1 cellular context compared by ENCODE assay signal in the genomic region with DNA sequence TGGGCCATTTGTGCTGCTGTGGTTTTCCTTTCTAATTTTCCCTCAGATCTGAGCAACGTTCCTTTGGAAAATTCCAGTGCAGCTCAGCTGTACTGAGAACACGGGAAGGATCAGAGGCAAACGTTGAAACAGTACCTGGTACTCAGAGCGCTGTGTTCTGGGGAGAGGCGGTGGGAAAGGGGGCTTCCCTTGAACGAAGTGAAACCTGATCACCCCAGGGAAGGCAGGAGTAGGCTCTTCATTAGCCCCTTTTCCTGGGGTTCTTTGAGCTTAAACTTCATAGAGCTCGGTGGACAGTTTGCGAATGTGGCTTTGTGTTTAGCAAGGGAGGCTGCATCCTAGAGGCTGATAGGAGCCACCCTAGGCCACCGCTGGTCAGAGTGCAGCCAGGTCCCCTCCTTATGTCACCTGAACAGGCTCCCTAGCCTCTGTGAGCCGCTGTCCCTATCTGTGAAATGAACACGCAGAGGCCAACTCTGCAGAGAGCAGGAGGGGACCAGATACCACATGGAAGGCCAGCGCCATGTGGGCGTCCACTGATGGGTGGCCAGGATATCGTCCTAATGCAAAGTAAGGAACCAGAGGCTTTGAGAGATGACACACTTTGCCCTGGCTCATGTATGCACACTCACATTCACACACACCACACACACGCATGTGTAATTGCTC.
TF ChIP-seq lines count a peak whose summit lies in the region.

No MANE protein-coding gene starts in this region.

TF ChIP-seq in H1, 55 proteins besides CTCF, POLR2A, EP300 and RAD21:
- TF ChIP-seq, protein P1, sequence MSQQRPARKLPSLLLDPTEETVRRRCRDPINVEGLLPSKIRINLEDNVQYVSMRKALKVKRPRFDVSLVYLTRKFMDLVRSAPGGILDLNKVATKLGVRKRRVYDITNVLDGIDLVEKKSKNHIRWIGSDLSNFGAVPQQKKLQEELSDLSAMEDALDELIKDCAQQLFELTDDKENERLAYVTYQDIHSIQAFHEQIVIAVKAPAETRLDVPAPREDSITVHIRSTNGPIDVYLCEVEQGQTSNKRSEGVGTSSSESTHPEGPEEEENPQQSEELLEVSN (IDR thresholded peaks at IDR 0.05): no peak
- TF ChIP-seq TCF12 (IDR thresholded peaks at IDR 0.05; ENCODE audit: low read depth, low read length) (no peak), CHD2 (IDR thresholded peaks at IDR 0.05; ENCODE audit: low read length) (no peak), BRCA1 (IDR thresholded peaks at IDR 0.05; ENCODE audit: low read depth, low read length) (no peak), POLR2AphosphoS5 (IDR thresholded peaks at IDR 0.05; ENCODE audit: low read depth, low read length) (no peak), ZNF274 (IDR thresholded peaks at IDR 0.05; ENCODE audit: borderline replicate concordance, extremely low read depth, low read length) (no peak), SUZ12 (IDR thresholded peaks at IDR 0.05; ENCODE audit: low read length) (no peak), BACH1 (IDR thresholded peaks at IDR 0.05; ENCODE audit: low read length) (no peak), CTBP2 (IDR thresholded peaks at IDR 0.05; ENCODE audit: borderline replicate concordance, insufficient read depth, insufficient read length, low read length) (no peak), EGR1 (IDR thresholded peaks at IDR 0.05; ENCODE audit: borderline replicate concordance, low read depth, low read length) (no peak), RNF2 (IDR thresholded peaks at IDR 0.05; ENCODE audit: borderline replicate concordance, low read depth, low read length, missing control alignments, poor library complexity, severe bottlenecking) (no peak), KDM5A (IDR thresholded peaks at IDR 0.05; ENCODE audit: low read length) (no peak), CHD1 (IDR thresholded peaks at IDR 0.05; ENCODE audit: low read depth, low read length) (no peak), SP2 (IDR thresholded peaks at IDR 0.05; ENCODE audit: low read length) (no peak), SIRT6 (IDR thresholded peaks at IDR 0.05; ENCODE audit: low read length) (no peak), YY1 (IDR thresholded peaks at IDR 0.05; ENCODE audit: low read depth, low read length) (no peak), RXRA (IDR thresholded peaks at IDR 0.05; ENCODE audit: insufficient read depth, low read depth, low read length) (no peak), TBP (IDR thresholded peaks at IDR 0.05; ENCODE audit: low read depth, low read length) (no peak), NRF1 (IDR thresholded peaks at IDR 0.05; ENCODE audit: low read depth, low read length) (no peak)
- TF ChIP-seq, protein P2, sequence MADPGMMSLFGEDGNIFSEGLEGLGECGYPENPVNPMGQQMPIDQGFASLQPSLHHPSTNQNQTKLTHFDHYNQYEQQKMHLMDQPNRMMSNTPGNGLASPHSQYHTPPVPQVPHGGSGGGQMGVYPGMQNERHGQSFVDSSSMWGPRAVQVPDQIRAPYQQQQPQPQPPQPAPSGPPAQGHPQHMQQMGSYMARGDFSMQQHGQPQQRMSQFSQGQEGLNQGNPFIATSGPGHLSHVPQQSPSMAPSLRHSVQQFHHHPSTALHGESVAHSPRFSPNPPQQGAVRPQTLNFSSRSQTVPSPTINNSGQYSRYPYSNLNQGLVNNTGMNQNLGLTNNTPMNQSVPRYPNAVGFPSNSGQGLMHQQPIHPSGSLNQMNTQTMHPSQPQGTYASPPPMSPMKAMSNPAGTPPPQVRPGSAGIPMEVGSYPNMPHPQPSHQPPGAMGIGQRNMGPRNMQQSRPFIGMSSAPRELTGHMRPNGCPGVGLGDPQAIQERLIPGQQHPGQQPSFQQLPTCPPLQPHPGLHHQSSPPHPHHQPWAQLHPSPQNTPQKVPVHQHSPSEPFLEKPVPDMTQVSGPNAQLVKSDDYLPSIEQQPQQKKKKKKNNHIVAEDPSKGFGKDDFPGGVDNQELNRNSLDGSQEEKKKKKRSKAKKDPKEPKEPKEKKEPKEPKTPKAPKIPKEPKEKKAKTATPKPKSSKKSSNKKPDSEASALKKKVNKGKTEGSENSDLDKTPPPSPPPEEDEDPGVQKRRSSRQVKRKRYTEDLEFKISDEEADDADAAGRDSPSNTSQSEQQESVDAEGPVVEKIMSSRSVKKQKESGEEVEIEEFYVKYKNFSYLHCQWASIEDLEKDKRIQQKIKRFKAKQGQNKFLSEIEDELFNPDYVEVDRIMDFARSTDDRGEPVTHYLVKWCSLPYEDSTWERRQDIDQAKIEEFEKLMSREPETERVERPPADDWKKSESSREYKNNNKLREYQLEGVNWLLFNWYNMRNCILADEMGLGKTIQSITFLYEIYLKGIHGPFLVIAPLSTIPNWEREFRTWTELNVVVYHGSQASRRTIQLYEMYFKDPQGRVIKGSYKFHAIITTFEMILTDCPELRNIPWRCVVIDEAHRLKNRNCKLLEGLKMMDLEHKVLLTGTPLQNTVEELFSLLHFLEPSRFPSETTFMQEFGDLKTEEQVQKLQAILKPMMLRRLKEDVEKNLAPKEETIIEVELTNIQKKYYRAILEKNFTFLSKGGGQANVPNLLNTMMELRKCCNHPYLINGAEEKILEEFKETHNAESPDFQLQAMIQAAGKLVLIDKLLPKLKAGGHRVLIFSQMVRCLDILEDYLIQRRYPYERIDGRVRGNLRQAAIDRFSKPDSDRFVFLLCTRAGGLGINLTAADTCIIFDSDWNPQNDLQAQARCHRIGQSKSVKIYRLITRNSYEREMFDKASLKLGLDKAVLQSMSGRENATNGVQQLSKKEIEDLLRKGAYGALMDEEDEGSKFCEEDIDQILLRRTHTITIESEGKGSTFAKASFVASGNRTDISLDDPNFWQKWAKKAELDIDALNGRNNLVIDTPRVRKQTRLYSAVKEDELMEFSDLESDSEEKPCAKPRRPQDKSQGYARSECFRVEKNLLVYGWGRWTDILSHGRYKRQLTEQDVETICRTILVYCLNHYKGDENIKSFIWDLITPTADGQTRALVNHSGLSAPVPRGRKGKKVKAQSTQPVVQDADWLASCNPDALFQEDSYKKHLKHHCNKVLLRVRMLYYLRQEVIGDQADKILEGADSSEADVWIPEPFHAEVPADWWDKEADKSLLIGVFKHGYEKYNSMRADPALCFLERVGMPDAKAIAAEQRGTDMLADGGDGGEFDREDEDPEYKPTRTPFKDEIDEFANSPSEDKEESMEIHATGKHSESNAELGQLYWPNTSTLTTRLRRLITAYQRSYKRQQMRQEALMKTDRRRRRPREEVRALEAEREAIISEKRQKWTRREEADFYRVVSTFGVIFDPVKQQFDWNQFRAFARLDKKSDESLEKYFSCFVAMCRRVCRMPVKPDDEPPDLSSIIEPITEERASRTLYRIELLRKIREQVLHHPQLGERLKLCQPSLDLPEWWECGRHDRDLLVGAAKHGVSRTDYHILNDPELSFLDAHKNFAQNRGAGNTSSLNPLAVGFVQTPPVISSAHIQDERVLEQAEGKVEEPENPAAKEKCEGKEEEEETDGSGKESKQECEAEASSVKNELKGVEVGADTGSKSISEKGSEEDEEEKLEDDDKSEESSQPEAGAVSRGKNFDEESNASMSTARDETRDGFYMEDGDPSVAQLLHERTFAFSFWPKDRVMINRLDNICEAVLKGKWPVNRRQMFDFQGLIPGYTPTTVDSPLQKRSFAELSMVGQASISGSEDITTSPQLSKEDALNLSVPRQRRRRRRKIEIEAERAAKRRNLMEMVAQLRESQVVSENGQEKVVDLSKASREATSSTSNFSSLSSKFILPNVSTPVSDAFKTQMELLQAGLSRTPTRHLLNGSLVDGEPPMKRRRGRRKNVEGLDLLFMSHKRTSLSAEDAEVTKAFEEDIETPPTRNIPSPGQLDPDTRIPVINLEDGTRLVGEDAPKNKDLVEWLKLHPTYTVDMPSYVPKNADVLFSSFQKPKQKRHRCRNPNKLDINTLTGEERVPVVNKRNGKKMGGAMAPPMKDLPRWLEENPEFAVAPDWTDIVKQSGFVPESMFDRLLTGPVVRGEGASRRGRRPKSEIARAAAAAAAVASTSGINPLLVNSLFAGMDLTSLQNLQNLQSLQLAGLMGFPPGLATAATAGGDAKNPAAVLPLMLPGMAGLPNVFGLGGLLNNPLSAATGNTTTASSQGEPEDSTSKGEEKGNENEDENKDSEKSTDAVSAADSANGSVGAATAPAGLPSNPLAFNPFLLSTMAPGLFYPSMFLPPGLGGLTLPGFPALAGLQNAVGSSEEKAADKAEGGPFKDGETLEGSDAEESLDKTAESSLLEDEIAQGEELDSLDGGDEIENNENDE (IDR thresholded peaks at IDR 0.05; ENCODE audit: insufficient replicate concordance, low read length): no peak
